In the genomic region with DNA sequence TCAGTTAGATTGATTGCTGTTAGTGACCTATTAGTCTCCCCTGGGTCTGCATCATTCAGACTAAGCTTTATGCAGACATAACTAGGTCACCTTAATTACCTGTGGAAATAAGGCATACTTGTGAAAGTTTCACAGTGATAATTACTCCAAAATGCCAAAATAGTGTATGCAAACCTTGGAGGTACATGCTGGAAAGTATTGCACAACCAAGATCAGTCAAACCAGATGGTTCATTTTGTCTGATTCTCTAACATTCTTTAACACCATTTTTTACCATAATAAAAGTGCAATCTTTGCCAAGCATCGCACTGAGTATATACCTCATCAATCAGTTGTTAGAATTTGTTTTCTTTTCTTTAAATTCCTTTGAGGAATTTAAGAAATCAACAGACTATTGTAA, we compare ENCODE assay signal across 2 cellular contexts.
TF ChIP-seq lines count a peak whose summit lies in the region.

No MANE protein-coding gene starts in this region.

TF ChIP-seq in IMR-90, 13 proteins besides CTCF, POLR2A, EP300 and RAD21:
- TF ChIP-seq CEBPB (IDR thresholded peaks at IDR 0.05; ENCODE audit: low read depth, low read length) (peak; percentile 65), FOS (IDR thresholded peaks at IDR 0.05; ENCODE audit: low read depth, low read length) (no peak)

TF ChIP-seq in H1, 55 proteins besides CTCF, POLR2A, EP300 and RAD21:
- TF ChIP-seq, protein P1, sequence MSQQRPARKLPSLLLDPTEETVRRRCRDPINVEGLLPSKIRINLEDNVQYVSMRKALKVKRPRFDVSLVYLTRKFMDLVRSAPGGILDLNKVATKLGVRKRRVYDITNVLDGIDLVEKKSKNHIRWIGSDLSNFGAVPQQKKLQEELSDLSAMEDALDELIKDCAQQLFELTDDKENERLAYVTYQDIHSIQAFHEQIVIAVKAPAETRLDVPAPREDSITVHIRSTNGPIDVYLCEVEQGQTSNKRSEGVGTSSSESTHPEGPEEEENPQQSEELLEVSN (IDR thresholded peaks at IDR 0.05), result no peak
- TF ChIP-seq EZH2 (IDR thresholded peaks at IDR 0.05; ENCODE audit: low read depth, low read length, severe bottlenecking) (no peak), CEBPB (IDR thresholded peaks at IDR 0.05; ENCODE audit: low read depth, low read length) (peak; percentile 73)
